ENCODE assay signal across 1 cellular context in the genomic region with DNA sequence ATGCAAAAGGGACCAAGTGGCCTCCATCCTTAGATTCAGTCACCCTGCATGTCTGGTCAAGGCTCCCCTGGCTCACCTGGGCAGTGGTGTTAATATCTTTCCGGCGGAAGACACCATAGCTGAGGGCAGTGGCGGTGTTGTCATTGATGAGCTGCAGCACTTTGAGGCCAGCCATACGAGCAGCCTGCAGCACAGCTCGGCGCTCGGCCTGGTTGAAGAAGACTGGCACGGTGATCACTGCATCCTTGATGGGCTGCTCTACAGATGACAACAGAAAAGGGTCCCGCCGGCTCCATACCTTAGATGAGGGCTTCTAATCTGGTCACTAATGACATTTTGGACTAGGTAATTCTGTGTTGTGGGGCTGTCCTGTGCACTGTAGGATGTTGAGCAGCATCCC.
TF ChIP-seq lines count a peak whose summit lies in the region.

No MANE protein-coding gene starts in this region.

TF ChIP-seq in GM23338, 12 proteins besides CTCF, POLR2A, EP300 and RAD21:
- TF ChIP-seq EZH2phosphoT487 (IDR thresholded peaks at IDR 0.05; ENCODE audit: unreplicated experiment): no peak
- TF ChIP-seq NANOG (IDR thresholded peaks at IDR 0.05; ENCODE audit: borderline replicate concordance): no peak
- TF ChIP-seq POLR2AphosphoS5 (IDR thresholded peaks at IDR 0.05; ENCODE audit: low read depth): no peak
- TF ChIP-seq EZH2 (IDR thresholded peaks at IDR 0.05; ENCODE audit: low read depth, unreplicated experiment): no peak
- TF ChIP-seq ZNF114 (CRISPR knock-in tag; IDR thresholded peaks at IDR 0.05): no peak
- TF ChIP-seq JUNB (IDR thresholded peaks at IDR 0.05; ENCODE audit: unreplicated experiment): no peak
- TF ChIP-seq, protein P1, sequence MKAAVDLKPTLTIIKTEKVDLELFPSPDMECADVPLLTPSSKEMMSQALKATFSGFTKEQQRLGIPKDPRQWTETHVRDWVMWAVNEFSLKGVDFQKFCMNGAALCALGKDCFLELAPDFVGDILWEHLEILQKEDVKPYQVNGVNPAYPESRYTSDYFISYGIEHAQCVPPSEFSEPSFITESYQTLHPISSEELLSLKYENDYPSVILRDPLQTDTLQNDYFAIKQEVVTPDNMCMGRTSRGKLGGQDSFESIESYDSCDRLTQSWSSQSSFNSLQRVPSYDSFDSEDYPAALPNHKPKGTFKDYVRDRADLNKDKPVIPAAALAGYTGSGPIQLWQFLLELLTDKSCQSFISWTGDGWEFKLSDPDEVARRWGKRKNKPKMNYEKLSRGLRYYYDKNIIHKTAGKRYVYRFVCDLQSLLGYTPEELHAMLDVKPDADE (IDR thresholded peaks at IDR 0.05): no peak
- TF ChIP-seq CREB1 (CRISPR knock-in tag; IDR thresholded peaks at IDR 0.05; ENCODE audit: low read depth): no peak
- TF ChIP-seq ZNF331 (CRISPR knock-in tag; IDR thresholded peaks at IDR 0.05; ENCODE audit: low read depth): no peak
TF ChIP-seq in GM23338: peak in this region for 0.
